14 cellular contexts compared by ENCODE assay signal in the genomic region with DNA sequence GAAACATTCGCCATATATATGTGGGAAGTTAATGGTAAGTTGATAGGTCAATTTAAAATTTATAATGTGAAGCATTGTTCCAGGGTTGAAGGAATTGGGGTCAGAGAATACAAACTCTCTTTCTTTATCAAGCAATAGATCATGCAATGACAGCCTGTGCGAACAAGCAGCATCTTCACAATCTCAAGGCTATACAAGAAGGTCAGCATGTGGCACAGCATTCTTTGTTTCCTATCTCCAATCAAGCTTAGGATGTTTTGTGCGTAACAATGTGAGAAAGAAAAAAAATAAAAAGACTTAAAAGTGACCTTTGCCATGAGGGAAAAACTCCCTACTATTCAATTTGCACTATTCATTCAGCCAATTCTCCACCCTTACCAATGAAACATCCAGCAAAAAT.
DNase-seq lines count a peak whose midpoint lies in the region; ATAC-seq and TF ChIP-seq lines count a peak whose summit lies in the region.
"Had no signal": no experiment of that assay in that cellular context is flagged by ENCODE, and none has a peak within 500 bp of the region (broad histone marks: within the 10 kb centered on the region; RNA-seq: fewer than 3 reads in every experiment).

No MANE protein-coding gene starts in this region.

- no peak overlapping the region for H3K9ac ChIP-seq in mesendoderm (ENCODE audit: low read length)

- H3K4ac ChIP-seq in mesendoderm (ENCODE audit: low read depth, low read length) = no peak overlapping the region

- DNase-seq in COLO829 (ENCODE audit: low spot score) (peak; percentile 85), SK-MEL-5 (ENCODE audit: low read depth, low spot score) (peak; percentile 96), mesendoderm (peak; percentile 60), progenitor cell of endocrine pancreas (ENCODE audit: low spot score, unreplicated experiment) (no peak), left ventricle myocardium inferior (no peak)
- DNase-seq: CD8-positive, alpha-beta memory T cell; DMS53; GF-D8; HFFc6; KG1 had no signal

- no peak overlapping the region for H4K5ac ChIP-seq in mesendoderm (ENCODE audit: low read length)

- H3K36me3 ChIP-seq in mesendoderm (ENCODE audit: control insufficient read depth, insufficient read depth, low read length) (no peaks in the 10 kb centered on the region), left ventricle myocardium inferior (no peaks in the 10 kb centered on the region)

- H2BK120ac ChIP-seq in mesendoderm (ENCODE audit: low read depth, low read length) = no peak overlapping the region

- in situ Hi-C loops in SK-MEL-5 (cut with HindIII; ENCODE audit: low pct_unique_long_range_greater_than_20kb, low sequenced_read_pairs) = no loop called here

- WGBS in mesendoderm (ENCODE audit: extremely low coverage, insufficient coverage, low lambda C conversion rate) = no CpG with 5 or more reads among the region's 3 CpGs

- H3K79me2 ChIP-seq in mesendoderm (ENCODE audit: control insufficient read depth, insufficient read depth, low read length) = no peaks in the 10 kb centered on the region

- no peaks in the 10 kb centered on the region for H3K79me1 ChIP-seq in mesendoderm (ENCODE audit: low read length)

- H3K23ac ChIP-seq in mesendoderm (ENCODE audit: low read length) = no peak overlapping the region

- TF ChIP-seq CTCF in progenitor cell of endocrine pancreas (IDR thresholded peaks at IDR 0.05; ENCODE audit: unreplicated experiment) = no peak
- no peak for TF ChIP-seq CTCF in left ventricle myocardium inferior (IDR thresholded peaks at IDR 0.05; ENCODE audit: borderline replicate concordance)

- no peaks in the 10 kb centered on the region for H3K4me1 ChIP-seq in mesendoderm (ENCODE audit: control insufficient read depth, low read depth, low read length)
- no peaks in the 10 kb centered on the region for H3K4me1 ChIP-seq in left ventricle myocardium inferior

- peak overlapping the region; percentile 25 for H3K27ac Mint-ChIP-seq in progenitor cell of endocrine pancreas
- H3K27ac Mint-ChIP-seq: CD8-positive, alpha-beta memory T cell; HFFc6; IgD-negative memory B cell had no signal

- H3K4me2 ChIP-seq in mesendoderm (ENCODE audit: low read length) = no peak overlapping the region

- no peak overlapping the region for H3K4me3 Mint-ChIP-seq in progenitor cell of endocrine pancreas (ENCODE audit: low read depth)
- H3K4me3 Mint-ChIP-seq: CD8-positive, alpha-beta memory T cell; HFFc6; IgD-negative memory B cell had no signal

- no peak overlapping the region for H2BK15ac ChIP-seq in mesendoderm (replicated peaks; ENCODE audit: low read depth)

- no peak for ATAC-seq in GM21619 (IDR thresholded peaks at IDR 0.05; ENCODE audit: unreplicated experiment)
- ATAC-seq in HG03432 (IDR thresholded peaks at IDR 0.05; ENCODE audit: unreplicated experiment) = no peak

- H3K36me3 Mint-ChIP-seq in progenitor cell of endocrine pancreas (ENCODE audit: insufficient read depth) = peaks cover 2% of the 10 kb centered on the region
- H3K36me3 Mint-ChIP-seq: CD8-positive, alpha-beta memory T cell; IgD-negative memory B cell had no signal

- no peak overlapping the region for H2BK5ac ChIP-seq in mesendoderm (ENCODE audit: low read length)

- no peaks in the 10 kb centered on the region for H3K27me3 Mint-ChIP-seq in progenitor cell of endocrine pancreas
- H3K27me3 Mint-ChIP-seq: CD8-positive, alpha-beta memory T cell; IgD-negative memory B cell had no signal

- H3K27ac ChIP-seq in mesendoderm (ENCODE audit: low read depth, low read length) (no peak overlapping the region), left ventricle myocardium inferior (replicated peaks) (no peak overlapping the region)
- H3K27ac ChIP-seq: 22Rv1 had no signal

- H3K9me3 Mint-ChIP-seq in progenitor cell of endocrine pancreas (ENCODE audit: low read depth) = peaks cover 21% of the 10 kb centered on the region

- H3K27me3 ChIP-seq in mesendoderm (ENCODE audit: insufficient read depth, low read length, poor library complexity) (no peaks in the 10 kb centered on the region), left ventricle myocardium inferior (ENCODE audit: low read depth) (no peaks in the 10 kb centered on the region)

- H3K4me1 Mint-ChIP-seq in progenitor cell of endocrine pancreas (ENCODE audit: low read depth) = peaks cover 18% of the 10 kb centered on the region
- H3K4me1 Mint-ChIP-seq: CD8-positive, alpha-beta memory T cell; IgD-negative memory B cell had no signal

- H4K8ac ChIP-seq in mesendoderm (ENCODE audit: low read depth, low read length) = no peak overlapping the region

- H2AK5ac ChIP-seq in mesendoderm (ENCODE audit: low read length) = no peak overlapping the region

- intact Hi-C loops in left ventricle myocardium inferior (cut with micrococcal nuclease) = no loop called here

- H3K18ac ChIP-seq in mesendoderm (ENCODE audit: low read length) = no peak overlapping the region

- no peak overlapping the region for H3K56ac ChIP-seq in mesendoderm (ENCODE audit: low read length)

- peaks cover 19% of the 10 kb centered on the region for H3K9me3 ChIP-seq in left ventricle myocardium inferior (replicated peaks)

- H3K4me3 ChIP-seq in mesendoderm (ENCODE audit: low read length) = no peak overlapping the region
- H3K4me3 ChIP-seq in left ventricle myocardium inferior = no peak overlapping the region

Comparison
In these comparisons a context has a peak if more than half of its experiments do, and no peak if none do; other contexts are left out.
1. DNase-seq: peak in COLO829 (single experiment), SK-MEL-5 (single experiment) and mesendoderm (single experiment); none in progenitor cell of endocrine pancreas (single experiment) and left ventricle myocardium inferior (single experiment).